In genomic region chr5:178460598-178461425, GRCh38 we compare ENCODE assay signal across 2 cellular contexts.
TF ChIP-seq lines count a peak whose summit lies in the region.

No MANE protein-coding gene starts in this region.

TF ChIP-seq in IMR-90, 13 proteins besides CTCF, POLR2A, EP300 and RAD21 (continued from another document):
- TF ChIP-seq NFE2L2 (IDR thresholded peaks at IDR 0.05; ENCODE audit: low read depth, low read length) = no peak
- no peak for TF ChIP-seq SMC3 (IDR thresholded peaks at IDR 0.05; ENCODE audit: low read depth, low read length)
- TF ChIP-seq MXI1 (IDR thresholded peaks at IDR 0.05; ENCODE audit: borderline replicate concordance, low read depth, low read length) = no peak
- no peak for TF ChIP-seq BHLHE40 (IDR thresholded peaks at IDR 0.05; ENCODE audit: low read depth, low read length)
- TF ChIP-seq ELK1 (IDR thresholded peaks at IDR 0.05; ENCODE audit: borderline replicate concordance, low read depth, low read length) = no peak
- no peak for TF ChIP-seq RCOR1 (IDR thresholded peaks at IDR 0.05; ENCODE audit: insufficient replicate concordance, low read length)
- TF ChIP-seq CEBPB (IDR thresholded peaks at IDR 0.05; ENCODE audit: low read depth, low read length) = no peak

TF ChIP-seq in WTC11, 78 proteins besides CTCF, POLR2A, EP300 and RAD21 (continued from another document):
- TF ChIP-seq ERG (CRISPR knock-in tag; IDR thresholded peaks at IDR 0.05) (no peak), GRHL2 (CRISPR knock-in tag; IDR thresholded peaks at IDR 0.05; ENCODE audit: insufficient replicate concordance, severe bottlenecking) (no peak), ATF1 (CRISPR knock-in tag; IDR thresholded peaks at IDR 0.05) (no peak)
